In the genomic region with DNA sequence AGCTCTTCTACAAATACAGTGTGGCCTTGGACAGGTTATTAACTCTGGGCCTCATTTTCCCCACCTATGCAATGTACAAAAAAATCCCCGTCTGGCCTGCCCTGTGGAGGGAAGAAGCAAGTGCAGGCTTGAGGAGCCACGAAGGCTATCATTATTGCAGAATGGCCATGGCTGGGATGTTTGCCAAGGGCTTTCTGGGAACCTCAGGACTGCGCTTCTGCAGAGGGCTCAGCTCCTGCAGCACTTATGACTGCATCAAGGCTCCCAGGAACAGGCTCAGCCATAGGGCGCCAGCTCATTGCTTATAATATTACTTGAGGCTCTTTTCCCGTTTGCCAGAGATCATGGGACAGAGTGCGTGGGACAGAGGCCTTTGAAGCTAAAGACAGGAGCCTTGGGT, we compare ENCODE assay signal across 2 cellular contexts.
TF ChIP-seq lines count a peak whose summit lies in the region.

No MANE protein-coding gene starts in this region.

TF ChIP-seq in liver, 16 proteins besides CTCF, POLR2A, EP300 and RAD21:
- TF ChIP-seq HNF4G (IDR thresholded peaks at IDR 0.05) (no peak), NR2F2 (IDR thresholded peaks at IDR 0.05) (peak; percentile 29)
- TF ChIP-seq, protein P1, sequence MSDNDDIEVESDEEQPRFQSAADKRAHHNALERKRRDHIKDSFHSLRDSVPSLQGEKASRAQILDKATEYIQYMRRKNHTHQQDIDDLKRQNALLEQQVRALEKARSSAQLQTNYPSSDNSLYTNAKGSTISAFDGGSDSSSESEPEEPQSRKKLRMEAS (IDR thresholded peaks at IDR 0.05): no peak

TF ChIP-seq in HepG2, 621 proteins besides CTCF, POLR2A, EP300 and RAD21:
- TF ChIP-seq, protein P2, sequence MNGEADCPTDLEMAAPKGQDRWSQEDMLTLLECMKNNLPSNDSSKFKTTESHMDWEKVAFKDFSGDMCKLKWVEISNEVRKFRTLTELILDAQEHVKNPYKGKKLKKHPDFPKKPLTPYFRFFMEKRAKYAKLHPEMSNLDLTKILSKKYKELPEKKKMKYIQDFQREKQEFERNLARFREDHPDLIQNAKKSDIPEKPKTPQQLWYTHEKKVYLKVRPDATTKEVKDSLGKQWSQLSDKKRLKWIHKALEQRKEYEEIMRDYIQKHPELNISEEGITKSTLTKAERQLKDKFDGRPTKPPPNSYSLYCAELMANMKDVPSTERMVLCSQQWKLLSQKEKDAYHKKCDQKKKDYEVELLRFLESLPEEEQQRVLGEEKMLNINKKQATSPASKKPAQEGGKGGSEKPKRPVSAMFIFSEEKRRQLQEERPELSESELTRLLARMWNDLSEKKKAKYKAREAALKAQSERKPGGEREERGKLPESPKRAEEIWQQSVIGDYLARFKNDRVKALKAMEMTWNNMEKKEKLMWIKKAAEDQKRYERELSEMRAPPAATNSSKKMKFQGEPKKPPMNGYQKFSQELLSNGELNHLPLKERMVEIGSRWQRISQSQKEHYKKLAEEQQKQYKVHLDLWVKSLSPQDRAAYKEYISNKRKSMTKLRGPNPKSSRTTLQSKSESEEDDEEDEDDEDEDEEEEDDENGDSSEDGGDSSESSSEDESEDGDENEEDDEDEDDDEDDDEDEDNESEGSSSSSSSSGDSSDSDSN (CRISPR knock-in tag; IDR thresholded peaks at IDR 0.05): no peak
- TF ChIP-seq PCBP1 (IDR thresholded peaks at IDR 0.05; ENCODE audit: borderline replicate concordance, low read depth, low read length) (no peak), ELF4 (CRISPR knock-in tag; IDR thresholded peaks at IDR 0.05; ENCODE audit: borderline replicate concordance) (no peak), AGO1 (IDR thresholded peaks at IDR 0.05; ENCODE audit: low read depth, low read length, poor library complexity, severe bottlenecking) (no peak), EEA1 (CRISPR knock-in tag; IDR thresholded peaks at IDR 0.05; ENCODE audit: borderline replicate concordance) (no peak), GABPB1 (CRISPR knock-in tag; IDR thresholded peaks at IDR 0.05) (no peak)
- TF ChIP-seq, protein P3, sequence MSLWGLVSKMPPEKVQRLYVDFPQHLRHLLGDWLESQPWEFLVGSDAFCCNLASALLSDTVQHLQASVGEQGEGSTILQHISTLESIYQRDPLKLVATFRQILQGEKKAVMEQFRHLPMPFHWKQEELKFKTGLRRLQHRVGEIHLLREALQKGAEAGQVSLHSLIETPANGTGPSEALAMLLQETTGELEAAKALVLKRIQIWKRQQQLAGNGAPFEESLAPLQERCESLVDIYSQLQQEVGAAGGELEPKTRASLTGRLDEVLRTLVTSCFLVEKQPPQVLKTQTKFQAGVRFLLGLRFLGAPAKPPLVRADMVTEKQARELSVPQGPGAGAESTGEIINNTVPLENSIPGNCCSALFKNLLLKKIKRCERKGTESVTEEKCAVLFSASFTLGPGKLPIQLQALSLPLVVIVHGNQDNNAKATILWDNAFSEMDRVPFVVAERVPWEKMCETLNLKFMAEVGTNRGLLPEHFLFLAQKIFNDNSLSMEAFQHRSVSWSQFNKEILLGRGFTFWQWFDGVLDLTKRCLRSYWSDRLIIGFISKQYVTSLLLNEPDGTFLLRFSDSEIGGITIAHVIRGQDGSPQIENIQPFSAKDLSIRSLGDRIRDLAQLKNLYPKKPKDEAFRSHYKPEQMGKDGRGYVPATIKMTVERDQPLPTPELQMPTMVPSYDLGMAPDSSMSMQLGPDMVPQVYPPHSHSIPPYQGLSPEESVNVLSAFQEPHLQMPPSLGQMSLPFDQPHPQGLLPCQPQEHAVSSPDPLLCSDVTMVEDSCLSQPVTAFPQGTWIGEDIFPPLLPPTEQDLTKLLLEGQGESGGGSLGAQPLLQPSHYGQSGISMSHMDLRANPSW (CRISPR knock-in tag; IDR thresholded peaks at IDR 0.05; ENCODE audit: borderline replicate concordance): no peak
